ENCODE assay signal across 12 cellular contexts in genomic region chr6:140271759-140272377, GRCh38.
DNase-seq lines count a peak whose midpoint lies in the region; ATAC-seq, FAIRE-seq and TF ChIP-seq lines count a peak whose summit lies in the region.
"Had no signal": no experiment of that assay in that cellular context is flagged by ENCODE, and none has a peak within 500 bp of the region (broad histone marks: within the 10 kb centered on the region; RNA-seq: fewer than 3 reads in every experiment).

No MANE protein-coding gene starts in this region.

- no peak overlapping the region for H3K4me3 ChIP-seq in kidney (ENCODE audit: low read length in 2 of 2)
- H3K4me3 ChIP-seq: BLaER1, skin epidermis, vagina had no signal

- H3K36me3 Mint-ChIP-seq in stimulated activated naive B cell treated with anti-CD40 and anti-IgM and Interleukin-4, amounts not matched to agents 10 μg/mL and 1 μg/mL and 100 μg/mL, for 72 hours = no peaks in the 10 kb centered on the region

- H3K9me3 Mint-ChIP-seq in stimulated activated naive B cell treated with anti-CD40 and anti-IgM and Interleukin-4, amounts not matched to agents 10 μg/mL and 1 μg/mL and 100 μg/mL, for 72 hours = peaks cover 0 to 2% of the 10 kb centered on the region in 2 donors
- H3K9me3 Mint-ChIP-seq: T-helper 1 cell treated with Interleukin-12 subunit alpha and Interleukin-12 subunit beta and Interleukin-4 antibody, amounts not matched to agents 30 μg/mL and 1 μg/mL, for 36 hours had no signal

- H3K9ac ChIP-seq in kidney (ENCODE audit: low read length in 2 of 2) = no peak overlapping the region
- H3K9ac ChIP-seq: BLaER1 had no signal

- DNase-seq in Right ventricle myocardium superior = no peak
- DNase-seq in cardiac septum (ENCODE audit: low spot score) = no peak
- DNase-seq in NCI-H1417 treated with DMSO at 0.1 percent for 48 hours (lab: John Stamatoyannopoulos, UW) = peak; percentile 72
- no peak for DNase-seq in stimulated activated naive B cell treated with anti-CD40 and anti-IgM and Interleukin-4, amounts not matched to agents 10 μg/mL and 1 μg/mL and 100 μg/mL, for 72 hours
- DNase-seq in GF-D8 (lab: John Stamatoyannopoulos, UW) = no peak
- no peak for DNase-seq in kidney
- DNase-seq in NCI-H1048 (lab: John Stamatoyannopoulos, UW) = no peak

- H3K27ac Mint-ChIP-seq in stimulated activated naive B cell treated with anti-CD40 and anti-IgM and Interleukin-4, amounts not matched to agents 10 μg/mL and 1 μg/mL and 100 μg/mL, for 72 hours = no peak overlapping the region
- H3K27ac Mint-ChIP-seq: T-helper 1 cell treated with Interleukin-12 subunit alpha and Interleukin-12 subunit beta and Interleukin-4 antibody, amounts not matched to agents 30 μg/mL and 1 μg/mL, for 36 hours had no signal

- H3K4me1 Mint-ChIP-seq in stimulated activated naive B cell treated with anti-CD40 and anti-IgM and Interleukin-4, amounts not matched to agents 10 μg/mL and 1 μg/mL and 100 μg/mL, for 72 hours = peaks cover 9% of the 10 kb centered on the region in 2 donors

- H3K4me1 ChIP-seq in kidney (ENCODE audit: control insufficient read depth in 1 of 2, insufficient read depth in 1 of 2, low read depth in 1 of 2, low read length in 2 of 2) = no peaks in the 10 kb centered on the region
- H3K4me1 ChIP-seq: BLaER1, vagina had no signal

- ATAC-seq in Right ventricle myocardium superior (ENCODE audit: poor library complexity) (peak; percentile 38), HG02884 (IDR thresholded peaks at IDR 0.05; ENCODE audit: unreplicated experiment) (peak; percentile 97)
- peak; percentile 100 for ATAC-seq in stimulated activated naive B cell treated with anti-CD40 and anti-IgM and Interleukin-4, amounts not matched to agents 10 μg/mL and 1 μg/mL and 100 μg/mL, for 72 hours (replicated peaks)

- no peak overlapping the region for H3K27ac ChIP-seq in kidney (ENCODE audit: low read depth in 2 of 2, low read length in 2 of 2)
- H3K27ac ChIP-seq: BLaER1, skin epidermis, vagina had no signal

- no peaks in the 10 kb centered on the region for H3K9me3 ChIP-seq in kidney (ENCODE audit: control insufficient read depth in 1 of 2, low read length in 2 of 2)
- H3K9me3 ChIP-seq: BLaER1, vagina had no signal

- TF ChIP-seq CTCF in kidney (IDR thresholded peaks at IDR 0.05; ENCODE audit: borderline replicate concordance, extremely low read depth, insufficient read depth) = no peak

- no peaks in the 10 kb centered on the region for H3K27me3 Mint-ChIP-seq in stimulated activated naive B cell treated with anti-CD40 and anti-IgM and Interleukin-4, amounts not matched to agents 10 μg/mL and 1 μg/mL and 100 μg/mL, for 72 hours

- no peak for FAIRE-seq in kidney (lab: Jason Lieb, UNC)

- H3K4me3 Mint-ChIP-seq in stimulated activated naive B cell treated with anti-CD40 and anti-IgM and Interleukin-4, amounts not matched to agents 10 μg/mL and 1 μg/mL and 100 μg/mL, for 72 hours = peak overlapping the region in 1 of 2 donors; percentile 45
- H3K4me3 Mint-ChIP-seq: T-helper 1 cell treated with Interleukin-12 subunit alpha and Interleukin-12 subunit beta and Interleukin-4 antibody, amounts not matched to agents 30 μg/mL and 1 μg/mL, for 36 hours had no signal

- H3K36me3 ChIP-seq in kidney (ENCODE audit: control insufficient read depth in 1 of 2, insufficient read depth in 2 of 2, low read length in 2 of 2) = no peaks in the 10 kb centered on the region
- H3K36me3 ChIP-seq: BLaER1, vagina had no signal

- intact Hi-C loops in Right ventricle myocardium superior (cut with DNase I) = no loop called here
- intact Hi-C loops in cardiac septum (cut with DNase I) = no loop called here
- intact Hi-C loops in kidney (cut with DNase I) = no loop called here

Comparison
In these comparisons a context has a peak if more than half of its experiments do, and no peak if none do; other contexts are left out.
1. ATAC-seq: peak in every context shown above with its lines; median percentile 100 in stimulated activated naive B cell treated with anti-CD40 and anti-IgM and Interleukin-4, amounts not matched to agents 10 μg/mL and 1 μg/mL and 100 μg/mL, for 72 hours; 97 in HG02884; 38 in Right ventricle myocardium superior.